10 cellular contexts compared by ENCODE assay signal in genomic region chr6:1611322-1611571, GRCh38. TPM values are rescaled to one million over a fixed set of nuclear protein-coding genes. Genes with fewer than 3 reads are reported as not detected.
DNase-seq lines count a peak whose midpoint lies in the region; ATAC-seq and TF ChIP-seq lines count a peak whose summit lies in the region.
"Had no signal": no experiment of that assay in that cellular context is flagged by ENCODE, and none has a peak within 500 bp of the region (broad histone marks: within the 10 kb centered on the region; RNA-seq: fewer than 3 reads in every experiment).

No MANE protein-coding gene starts in this region.

- intact Hi-C loops in activated CD4-positive, alpha-beta T cell treated with anti-CD3 and anti-CD28 coated beads for 36 hours (cut with DNase I, micrococcal nuclease), result loop anchor here in 1 of 2 experiments (5.0 kb wide), 1 partner anchor 426 kb away; no protein-coding TSS in a partner anchor

- H3K4me3 Mint-ChIP-seq in activated CD4-positive, alpha-beta T cell treated with anti-CD3 and anti-CD28 coated beads for 36 hours, result no peak overlapping the region
- H3K4me3 Mint-ChIP-seq in glutamatergic neuron (ENCODE audit: unreplicated experiment), result no peak overlapping the region

- POLR2A ChIA-PET in activated CD4-positive, alpha-beta T cell treated with anti-CD3 and anti-CD28 coated beads for 36 hours (lab: Charles Lee), result no interaction called here

- H3K4me3 ChIP-seq in tibial nerve, result peak overlapping the region in 3 of 4 donors; percentile 46 to 81 (median 55)

- CTCF ChIA-PET in activated CD4-positive, alpha-beta T cell treated with anti-CD3 and anti-CD28 coated beads for 36 hours (lab: Charles Lee), result interaction anchor here (0.8 to 1.4 kb wide), 5 partner anchors 10 to 743 kb away, joined by 3 to 5 read pairs (median 3); no protein-coding TSS in a partner anchor

- H3K27me3 ChIP-seq in tibial nerve, result peaks cover 0 to 77% of the 10 kb centered on the region in 2 donors

- H3K27ac ChIP-seq in tibial nerve, result peak overlapping the region; percentile 54 to 90 (median 79)

- DNase-seq in activated CD4-positive, alpha-beta T cell treated with anti-CD3 and anti-CD28 coated beads for 36 hours, result peak; percentile 33
- DNase-seq in activated CD4-positive, alpha-beta T cell treated with anti-CD3 and anti-CD28 coated beads, Interleukin-2, amount 50 U/mL, for 4 hours, result no peak
- DNase-seq in SK-MEL-5 (ENCODE audit: low read depth, low spot score) (peak; percentile 61), glutamatergic neuron (peak; percentile 66), tibial nerve (ENCODE audit: low spot score in 2 of 2) (no peak), NCI-H2029 (lab: John Stamatoyannopoulos, UW) (no peak)
- no peak for DNase-seq in stimulated activated CD8-positive, alpha-beta memory T cell treated with anti-CD3 and anti-CD28 coated beads, Interleukin-4, amount 100 ng/mL, for 48 hours
- DNase-seq: posterior cingulate gyrus had no signal

- TF ChIP-seq CTCF in glutamatergic neuron (IDR thresholded peaks at IDR 0.05; ENCODE audit: partially characterized antibody, unreplicated experiment), result no peak
- TF ChIP-seq CTCF in tibial nerve (IDR thresholded peaks at IDR 0.05), result peak in 1 of 5 experiments; percentile 21

- 2 to 4% methylated on average over 10 to 28 of the region's 38 CpGs for WGBS in tibial nerve, 2 donors

- in situ Hi-C loops in SK-MEL-5 (cut with HindIII; ENCODE audit: low pct_unique_long_range_greater_than_20kb, low sequenced_read_pairs), result no loop called here

- H3K9me3 ChIP-seq in tibial nerve, result no peaks in the 10 kb centered on the region

- H3K9me3 Mint-ChIP-seq in activated CD4-positive, alpha-beta T cell treated with anti-CD3 and anti-CD28 coated beads for 36 hours (ENCODE audit: low read depth), result no peaks in the 10 kb centered on the region
- H3K9me3 Mint-ChIP-seq in glutamatergic neuron (ENCODE audit: unreplicated experiment), result peaks cover 24% of the 10 kb centered on the region
- H3K9me3 Mint-ChIP-seq: T-helper 1 cell treated with Interleukin-12 subunit alpha and Interleukin-12 subunit beta and Interleukin-4 antibody, amounts not matched to agents 30 μg/mL and 1 μg/mL, for 36 hours had no signal

- no peak overlapping the region for H3K27ac Mint-ChIP-seq in activated CD4-positive, alpha-beta T cell treated with anti-CD3 and anti-CD28 coated beads for 36 hours
- H3K27ac Mint-ChIP-seq in glutamatergic neuron (ENCODE audit: unreplicated experiment), result no peak overlapping the region

- H3K36me3 Mint-ChIP-seq in activated CD4-positive, alpha-beta T cell treated with anti-CD3 and anti-CD28 coated beads for 36 hours (ENCODE audit: low read depth), result no peaks in the 10 kb centered on the region
- H3K36me3 Mint-ChIP-seq in glutamatergic neuron (ENCODE audit: unreplicated experiment), result no peaks in the 10 kb centered on the region

- H3K4me1 ChIP-seq in tibial nerve, result peaks cover 0 to 54% (median 3%) of the 10 kb centered on the region in 4 donors

- H3K27me3 Mint-ChIP-seq in activated CD4-positive, alpha-beta T cell treated with anti-CD3 and anti-CD28 coated beads for 36 hours, result peaks cover 55% of the 10 kb centered on the region
- H3K27me3 Mint-ChIP-seq in glutamatergic neuron (ENCODE audit: unreplicated experiment), result peaks cover 25% of the 10 kb centered on the region

- H3K36me3 ChIP-seq in tibial nerve, result peaks cover 0 to 6% (median 0%) of the 10 kb centered on the region in 3 donors

- H3K4me1 Mint-ChIP-seq in activated CD4-positive, alpha-beta T cell treated with anti-CD3 and anti-CD28 coated beads for 36 hours, result peaks cover 38% of the 10 kb centered on the region
- H3K4me1 Mint-ChIP-seq in glutamatergic neuron (ENCODE audit: low read depth, unreplicated experiment), result peaks cover 22% of the 10 kb centered on the region

- TF ChIP-seq EP300 in tibial nerve (IDR thresholded peaks at IDR 0.05), result no peak

- ATAC-seq in activated CD4-positive, alpha-beta T cell treated with anti-CD3 and anti-CD28 coated beads for 36 hours, result no peak
- no peak for ATAC-seq in GM21447 (IDR thresholded peaks at IDR 0.05; ENCODE audit: unreplicated experiment)

- no peak for TF ChIP-seq POLR2A in tibial nerve (IDR thresholded peaks at IDR 0.05)

RNA-seq across cellular contexts. Expression of gene FOXC1, which starts 1.5 kb away (rescaled TPM):
- under 1 TPM; 0.04 to 0.05 TPM for total RNA-seq in activated CD4-positive, alpha-beta T cell treated with anti-CD3 and anti-CD28 coated beads for 36 hours
- 9.4 and 10.3 TPM in 2 replicates for total RNA-seq in SK-MEL-5 (2014; rRNA removed; shearing (Covaris generic))
- 24.0 and 32.2 TPM in 2 replicates for polyA plus RNA-seq in SK-MEL-5 (2015; cell fraction: cytosol; rRNA removed)
- 15.0 and 15.6 TPM in 2 replicates for polyA plus RNA-seq in SK-MEL-5 (2015; cell fraction: nucleus; rRNA removed)
- total RNA-seq in glutamatergic neuron (ENCODE audit: unreplicated experiment), result 3.3 TPM
- total RNA-seq in tibial nerve, result 10 to 100 TPM; 36.0 to 53.7 (median 50.2) TPM

Comparison
In these comparisons a context has a peak if more than half of its experiments do, and no peak if none do; other contexts are left out.
1. DNase-seq: peak in activated CD4-positive, alpha-beta T cell treated with anti-CD3 and anti-CD28 coated beads for 36 hours (single experiment), SK-MEL-5 (single experiment) and glutamatergic neuron (single experiment); none in activated CD4-positive, alpha-beta T cell treated with anti-CD3 and anti-CD28 coated beads, Interleukin-2, amount 50 U/mL, for 4 hours (0 of 2), tibial nerve (0 of 2), stimulated activated CD8-positive, alpha-beta memory T cell treated with anti-CD3 and anti-CD28 coated beads, Interleukin-4, amount 100 ng/mL, for 48 hours (single experiment) and NCI-H2029 (single experiment).